ENCODE assay signal across 8 cellular contexts in genomic region chr11:124674571-124674970, GRCh38. TPM values are rescaled to one million over a fixed set of nuclear protein-coding genes. Genes with fewer than 3 reads are reported as not detected.
DNase-seq lines count a peak whose midpoint lies in the region; ATAC-seq and TF ChIP-seq lines count a peak whose summit lies in the region.

No MANE protein-coding gene starts in this region.

- H3K4me3 ChIP-seq in GM12864 (ENCODE audit: low read depth, low read length) (peak overlapping the region; percentile 89; the same call in 1 of the 2 replicates), RWPE2 (ENCODE audit: severe bottlenecking) (peak overlapping the region; percentile 43), fibroblast of lung (replicated peaks in 1 of 4; ENCODE audit: control extremely low read depth in 1 of 4, insufficient read depth in 1 of 4, low read depth in 3 of 4, low read length in 4 of 4) (peak overlapping the region; percentile 52 to 80 (median 73)), retinal pigment epithelial cell (ENCODE audit: low read length) (peak overlapping the region; percentile 78), SJCRH30 (no peak overlapping the region)

- TF ChIP-seq CTCF in GM12864 (IDR thresholded peaks at IDR 0.05; ENCODE audit: low read depth, low read length, missing control alignments) (no peak), RWPE2 (IDR thresholded peaks at IDR 0.05; ENCODE audit: poor library complexity, severe bottlenecking) (no peak), fibroblast of lung (conservative IDR thresholded peaks at IDR 0.05 in 1 of 2, IDR thresholded peaks at IDR 0.05 in 1 of 2; ENCODE audit: low read depth in 1 of 2, low read length in 2 of 2) (no peak), retinal pigment epithelial cell (conservative IDR thresholded peaks at IDR 0.05; ENCODE audit: low read depth, low read length) (no peak)

- no peak overlapping the region for H3K9ac ChIP-seq in fibroblast of lung (ENCODE audit: insufficient read depth, low read length)

- no peaks in the 10 kb centered on the region for H3K27me3 ChIP-seq in RWPE2 (ENCODE audit: insufficient read depth, poor library complexity, severe bottlenecking)
- H3K27me3 ChIP-seq in fibroblast of lung (ENCODE audit: control insufficient read depth, insufficient read depth, low read length) = no peaks in the 10 kb centered on the region
- H3K27me3 ChIP-seq in SJCRH30 = no peaks in the 10 kb centered on the region

- H3K79me2 ChIP-seq in fibroblast of lung (ENCODE audit: control insufficient read depth, insufficient read depth, low read length) = no peaks in the 10 kb centered on the region

- H3K36me3 ChIP-seq in RWPE2 (ENCODE audit: low read depth) (no peaks in the 10 kb centered on the region), fibroblast of lung (ENCODE audit: control insufficient read depth, insufficient read depth, low read length) (no peaks in the 10 kb centered on the region), SJCRH30 (no peaks in the 10 kb centered on the region)

- H3K4me1 ChIP-seq in RWPE2 (ENCODE audit: insufficient read depth, poor library complexity, severe bottlenecking) = peaks cover 12% of the 10 kb centered on the region
- H3K4me1 ChIP-seq in fibroblast of lung (ENCODE audit: control insufficient read depth, extremely low read depth, insufficient read depth, low read length) = peaks cover 3% of the 10 kb centered on the region
- no peaks in the 10 kb centered on the region for H3K4me1 ChIP-seq in SJCRH30

- H4K20me1 ChIP-seq in fibroblast of lung (ENCODE audit: control insufficient read depth, extremely low read depth, insufficient read depth, low read length) = no peaks in the 10 kb centered on the region

- H3K27ac ChIP-seq in RWPE2 (ENCODE audit: poor library complexity, severe bottlenecking) (peak overlapping the region; percentile 27), fibroblast of lung (ENCODE audit: insufficient read depth, low read length) (peak overlapping the region; percentile 86), SJCRH30 (no peak overlapping the region)

- DNase-seq in GM12864 (ENCODE audit: low read depth) = no peak
- no peak for DNase-seq in RWPE2 (ENCODE audit: low spot score)
- DNase-seq in fibroblast of lung (ENCODE audit: low read depth in 2 of 2) = no peak
- DNase-seq in retinal pigment epithelial cell (ENCODE audit: low read depth) = no peak
- DNase-seq in superior temporal gyrus (ENCODE audit: extremely low spot score) = no peak
- DNase-seq in SJCRH30 = no peak

- no peak overlapping the region for H2AFZ ChIP-seq in fibroblast of lung (ENCODE audit: low read length)

- H3K4me2 ChIP-seq in fibroblast of lung (ENCODE audit: extremely low read depth, insufficient read depth, low read length) = peak overlapping the region; percentile 80

- ATAC-seq in RWPE2 (ENCODE audit: low read depth) = no peak
- no peak for ATAC-seq in HG03469 (IDR thresholded peaks at IDR 0.05; ENCODE audit: unreplicated experiment)
- ATAC-seq in GM21447 (IDR thresholded peaks at IDR 0.05; ENCODE audit: unreplicated experiment) = no peak

- no peaks in the 10 kb centered on the region for H3K9me3 ChIP-seq in RWPE2 (ENCODE audit: severe bottlenecking)
- no peaks in the 10 kb centered on the region for H3K9me3 ChIP-seq in fibroblast of lung (ENCODE audit: control insufficient read depth, insufficient read depth, low read depth, low read length)
- H3K9me3 ChIP-seq in SJCRH30 (replicated peaks) = no peaks in the 10 kb centered on the region

RNA-seq across cellular contexts. Expression of gene SPA17, which starts 0.9 kb away (rescaled TPM):
- total RNA-seq in fibroblast of lung = 10.0 and 18.0 TPM in 2 replicates
- polyA plus RNA-seq in fibroblast of lung = 19.1 and 27.0 TPM in 2 replicates
- polyA plus RNA-seq in fibroblast of lung (2012) = 24.9 and 28.6 TPM in 2 replicates
- 0.11 TPM in 1 of 2 replicates, not detected in the other for polyA minus RNA-seq in fibroblast of lung (ENCODE audit: low replicate concordance)
- total RNA-seq in SJCRH30 (2014; rRNA removed; shearing (Covaris generic)) = 4.0 and 6.0 TPM in 2 replicates

RNA-seq across cellular contexts. Expression of gene SIAE, which starts 1.0 kb away (rescaled TPM):
- 23.1 and 28.9 TPM in 2 replicates for total RNA-seq in fibroblast of lung
- 42.3 and 67.0 TPM in 2 replicates for polyA plus RNA-seq in fibroblast of lung
- polyA plus RNA-seq in fibroblast of lung (2012) = 18.2 and 33.0 TPM in 2 replicates
- 12.3 and 23.8 TPM in 2 replicates for polyA minus RNA-seq in fibroblast of lung (ENCODE audit: low replicate concordance)
- 0.43 and 0.63 TPM in 2 replicates for total RNA-seq in SJCRH30 (2014; rRNA removed; shearing (Covaris generic))

RNA-seq across cellular contexts. Expression of gene TBRG1, which starts 51.9 kb away (rescaled TPM):
- 30.0 and 36.2 TPM in 2 replicates for total RNA-seq in fibroblast of lung
- 21.6 and 31.0 TPM in 2 replicates for polyA plus RNA-seq in fibroblast of lung
- polyA plus RNA-seq in fibroblast of lung (2012) = 17.1 and 23.0 TPM in 2 replicates
- 6.6 and 10.1 TPM in 2 replicates for polyA minus RNA-seq in fibroblast of lung (ENCODE audit: low replicate concordance)
- total RNA-seq in SJCRH30 (2014; rRNA removed; shearing (Covaris generic)) = 11.9 and 14.4 TPM in 2 replicates

Comparison
In these comparisons a context has a peak if more than half of its experiments do, and no peak if none do; other contexts are left out.
1. RNA of gene SIAE, which starts 1.0 kb away (total RNA-seq): 23.1 to 28.9 TPM in fibroblast of lung; 0.43 to 0.63 TPM in SJCRH30; every median in the first group is over 10 times any median in the second.